ENCODE assay signal across 8 cellular contexts in genomic region chr2:151827564-151828142, GRCh38. TPM values are rescaled to one million over a fixed set of nuclear protein-coding genes. Genes with fewer than 3 reads are reported as not detected.
DNase-seq lines count a peak whose midpoint lies in the region; ATAC-seq and TF ChIP-seq lines count a peak whose summit lies in the region.

No MANE protein-coding gene starts in this region.

- H3K36me3 ChIP-seq in HUES64 (ENCODE audit: insufficient read depth, low read length): no peaks in the 10 kb centered on the region
- H3K36me3 ChIP-seq in esophagus squamous epithelium: no peaks in the 10 kb centered on the region
- peaks cover 0 to 4% (median 0%) of the 10 kb centered on the region in 3 experiments for H3K36me3 ChIP-seq in naive thymus-derived CD4-positive, alpha-beta T cell (ENCODE audit: control insufficient read depth in 2 of 3, insufficient read depth in 3 of 3, low read length in 3 of 3)

- peaks cover 48% of the 10 kb centered on the region for H3K4me1 ChIP-seq in HUES64 (ENCODE audit: insufficient read depth, low read length)
- H3K4me1 ChIP-seq in esophagus squamous epithelium: peaks cover 6 to 55% (median 24%) of the 10 kb centered on the region in 3 donors
- peaks cover 18 to 26% of the 10 kb centered on the region in 2 donors for H3K4me1 ChIP-seq in naive thymus-derived CD4-positive, alpha-beta T cell (ENCODE audit: control insufficient read depth in 2 of 2, insufficient read depth in 2 of 2, low read length in 2 of 2)

- H3K4me3 ChIP-seq in HUES64 (ENCODE audit: low read length): peak overlapping the region; percentile 86
- peak overlapping the region; percentile 66 to 93 (median 80) for H3K4me3 ChIP-seq in esophagus squamous epithelium
- peak overlapping the region; percentile 93 for H3K4me3 ChIP-seq in naive thymus-derived CD4-positive, alpha-beta T cell (ENCODE audit: low read length)

- no peaks in the 10 kb centered on the region for H3K9me3 ChIP-seq in HUES64 (ENCODE audit: insufficient read depth, low read depth, low read length)
- H3K9me3 ChIP-seq in esophagus squamous epithelium: no peaks in the 10 kb centered on the region
- H3K9me3 ChIP-seq in naive thymus-derived CD4-positive, alpha-beta T cell (ENCODE audit: control insufficient read depth in 2 of 3, low read length in 3 of 3): no peaks in the 10 kb centered on the region

- H3K4me1 Mint-ChIP-seq in activated CD8-positive, alpha-beta memory T cell treated with anti-CD3 and anti-CD28 coated beads, Interleukin-2, amount 10 ng/mL, durations not matched to agents 7 days and 5 days: peaks cover 41% of the 10 kb centered on the region
- H3K4me1 Mint-ChIP-seq in naive thymus-derived CD4-positive, alpha-beta T cell: peaks cover 36 to 58% (median 46%) of the 10 kb centered on the region in 7 donors

- TF ChIP-seq CTCF in esophagus squamous epithelium (IDR thresholded peaks at IDR 0.05): no peak

- H3K27ac ChIP-seq in HUES64 (ENCODE audit: low read depth, low read length) (peak overlapping the region; percentile 80), esophagus squamous epithelium (peak overlapping the region; percentile 90 to 92 (median 91))
- H3K27ac ChIP-seq in naive thymus-derived CD4-positive, alpha-beta T cell (ENCODE audit: low read depth, low read length): peak overlapping the region; percentile 87

- CTCF ChIA-PET in activated CD8-positive, alpha-beta memory T cell treated with anti-CD3 and anti-CD28 coated beads, Interleukin-2, amount 10 ng/mL, durations not matched to agents 7 days and 5 days (lab: Charles Lee): interaction anchor here (0.9 to 1.4 kb wide), 3 partner anchors 9 to 174 kb away, joined by 3 to 5 read pairs (median 3); no protein-coding TSS in a partner anchor
- CTCF ChIA-PET in naive thymus-derived CD4-positive, alpha-beta T cell (lab: Charles Lee): interaction anchor here (1.2 kb wide), 1 partner anchor 189 kb away, joined by 6 read pairs; no protein-coding TSS in a partner anchor

- no peak for TF ChIP-seq POLR2A in esophagus squamous epithelium (IDR thresholded peaks at IDR 0.05)

- H3K9me3 Mint-ChIP-seq in activated CD8-positive, alpha-beta memory T cell treated with anti-CD3 and anti-CD28 coated beads, Interleukin-2, amount 10 ng/mL, durations not matched to agents 7 days and 5 days (ENCODE audit: low read depth): no peaks in the 10 kb centered on the region
- peaks cover 0 to 3% (median 0%) of the 10 kb centered on the region in 11 donors for H3K9me3 Mint-ChIP-seq in naive thymus-derived CD4-positive, alpha-beta T cell

- WGBS in HUES64: under 1% methylated on average over 38 of the region's 38 CpGs
- WGBS in esophagus squamous epithelium, 2 donors: 1% methylated on average over 21 to 38 of the region's 38 CpGs

- DNase-seq in ELF-1 (ENCODE audit: low read depth, low spot score) (peak; percentile 61), esophagus squamous epithelium (lab: John Stamatoyannopoulos, UW) (no peak), NCI-H1436 treated with DMSO at 0.1 percent for 48 hours (lab: John Stamatoyannopoulos, UW) (no peak)
- peak; percentile 55 for DNase-seq in activated CD8-positive, alpha-beta memory T cell treated with anti-CD3 and anti-CD28 coated beads, Interleukin-2, amount 10 ng/mL, durations not matched to agents 7 days and 5 days
- DNase-seq in naive thymus-derived CD4-positive, alpha-beta T cell: peak in 3 of 9 donors; percentile 5 to 28 (median 10)

- H3K27me3 ChIP-seq in HUES64 (ENCODE audit: insufficient read depth, low read length): no peaks in the 10 kb centered on the region
- no peaks in the 10 kb centered on the region for H3K27me3 ChIP-seq in esophagus squamous epithelium
- H3K27me3 ChIP-seq in naive thymus-derived CD4-positive, alpha-beta T cell (ENCODE audit: control insufficient read depth in 2 of 2, insufficient read depth in 2 of 2, low read length in 2 of 2): no peaks in the 10 kb centered on the region

- POLR2A ChIA-PET in naive thymus-derived CD4-positive, alpha-beta T cell (lab: Charles Lee): interaction anchor here (1.0 to 3.4 kb wide), 3 partner anchors 13 to 347 kb away, joined by 3 to 22 read pairs (median 7); no protein-coding TSS in a partner anchor

- H3K27ac Mint-ChIP-seq in activated CD8-positive, alpha-beta memory T cell treated with anti-CD3 and anti-CD28 coated beads, Interleukin-2, amount 10 ng/mL, durations not matched to agents 7 days and 5 days: peak overlapping the region; percentile 89
- peak overlapping the region; percentile 86 to 96 (median 92) for H3K27ac Mint-ChIP-seq in naive thymus-derived CD4-positive, alpha-beta T cell

- H3K27me3 Mint-ChIP-seq in activated CD8-positive, alpha-beta memory T cell treated with anti-CD3 and anti-CD28 coated beads, Interleukin-2, amount 10 ng/mL, durations not matched to agents 7 days and 5 days: no peaks in the 10 kb centered on the region
- peaks cover 0 to 4% (median 0%) of the 10 kb centered on the region in 5 donors for H3K27me3 Mint-ChIP-seq in naive thymus-derived CD4-positive, alpha-beta T cell

- H3K4me3 Mint-ChIP-seq in activated CD8-positive, alpha-beta memory T cell treated with anti-CD3 and anti-CD28 coated beads, Interleukin-2, amount 10 ng/mL, durations not matched to agents 7 days and 5 days: peak overlapping the region; percentile 98
- peak overlapping the region; percentile 84 to 97 (median 92) for H3K4me3 Mint-ChIP-seq in naive thymus-derived CD4-positive, alpha-beta T cell

- peaks cover 3% of the 10 kb centered on the region for H3K36me3 Mint-ChIP-seq in activated CD8-positive, alpha-beta memory T cell treated with anti-CD3 and anti-CD28 coated beads, Interleukin-2, amount 10 ng/mL, durations not matched to agents 7 days and 5 days
- H3K36me3 Mint-ChIP-seq in naive thymus-derived CD4-positive, alpha-beta T cell: peaks cover 0 to 4% (median 0%) of the 10 kb centered on the region in 5 donors

- ATAC-seq in GM21390 (IDR thresholded peaks at IDR 0.05; ENCODE audit: unreplicated experiment): peak; percentile 26
- peak; percentile 38 for ATAC-seq in activated CD8-positive, alpha-beta memory T cell treated with anti-CD3 and anti-CD28 coated beads, Interleukin-2, amount 10 ng/mL, durations not matched to agents 7 days and 5 days
- ATAC-seq in naive thymus-derived CD4-positive, alpha-beta T cell: peak; percentile 19
- ATAC-seq in GM18519 (IDR thresholded peaks at IDR 0.05; ENCODE audit: low FRiP score, unreplicated experiment): no peak

- peak overlapping the region; percentile 92 for H3K9ac ChIP-seq in HUES64 (ENCODE audit: low read depth, low read length)

- intact Hi-C loops in esophagus squamous epithelium (cut with DNase I): no loop called here
- intact Hi-C loops in naive thymus-derived CD4-positive, alpha-beta T cell (cut with micrococcal nuclease): loop anchor here (1.0 to 10.0 kb wide), 14 partner anchors 19 to 891 kb away; partner anchors contain the start of genes NMI (in 2 of the 2), RBM43 (in 2 of the 2), STAM2 (in 2 of the 2) and ARL6IP6 (in 1 of the 2)

RNA-seq across cellular contexts. Expression of gene ARL5A, which starts 0.6 kb away (rescaled TPM):
- 34.2 TPM for polyA plus RNA-seq in HUES64 (2013, experiment 1 of 2)
- 42.1 TPM for polyA plus RNA-seq in HUES64 (2013, experiment 2 of 2)
- total RNA-seq in activated CD8-positive, alpha-beta memory T cell treated with anti-CD3 and anti-CD28 coated beads, Interleukin-2, amount 10 ng/mL, durations not matched to agents 7 days and 5 days: 10 to 100 TPM; 45.3 to 46.6 TPM
- total RNA-seq in esophagus squamous epithelium: 10 to 100 TPM; 41.8 to 81.5 (median 47.2) TPM
- 10 to 100 TPM; 25.8 to 43.3 (median 32.3) TPM for total RNA-seq in naive thymus-derived CD4-positive, alpha-beta T cell
- polyA plus RNA-seq in naive thymus-derived CD4-positive, alpha-beta T cell: 10 to 100 TPM; 52.4 to 68.3 TPM

Comparison
In these comparisons a context has a peak if more than half of its experiments do, and no peak if none do; other contexts are left out.
1. DNase-seq: peak in ELF-1 (single experiment) and activated CD8-positive, alpha-beta memory T cell treated with anti-CD3 and anti-CD28 coated beads, Interleukin-2, amount 10 ng/mL, durations not matched to agents 7 days and 5 days (single experiment); none in esophagus squamous epithelium (single experiment) and NCI-H1436 treated with DMSO at 0.1 percent for 48 hours (single experiment).
2. Peak in every context shown above with its lines, with median percentiles within 50 percentile points of each other: H3K27ac ChIP-seq and H3K4me3 ChIP-seq.